Comparison of ENCODE assay signal across 8 cellular contexts in the genomic region with DNA sequence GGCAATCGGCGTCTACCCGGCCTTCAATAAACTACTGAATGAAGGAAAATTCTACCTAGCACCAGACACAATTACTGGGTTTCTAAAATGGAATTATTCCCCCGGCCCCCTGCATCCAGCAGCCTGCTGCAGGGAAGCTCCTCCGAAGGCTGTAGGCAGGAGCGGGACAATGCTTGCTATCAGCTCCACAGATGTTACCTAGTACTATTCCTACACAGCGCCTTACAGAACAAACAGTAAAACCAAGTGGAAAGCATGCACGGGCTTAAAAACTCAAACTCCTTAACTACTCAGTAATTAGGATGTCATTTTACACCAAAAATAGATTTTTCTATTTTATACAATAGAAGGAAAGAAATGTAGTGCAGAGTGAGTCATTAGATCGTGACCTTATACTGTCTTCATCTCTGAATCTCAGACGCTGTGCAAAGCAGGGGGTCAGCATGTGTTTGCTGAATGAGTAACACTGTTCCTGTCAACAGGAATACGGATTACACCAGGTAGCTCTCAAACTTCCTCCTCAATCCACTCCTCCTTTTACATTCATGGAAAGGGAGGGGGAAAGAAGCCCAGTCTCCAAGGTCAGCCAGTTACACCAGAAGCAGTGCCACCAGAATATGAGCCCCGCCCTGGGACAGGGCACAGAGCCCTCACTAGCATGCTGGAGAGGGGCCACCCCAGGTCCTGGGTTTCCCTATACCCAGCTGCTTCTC.
DNase-seq lines count a peak whose midpoint lies in the region; ATAC-seq and TF ChIP-seq lines count a peak whose summit lies in the region.

No MANE protein-coding gene starts in this region.

- no peaks in the 10 kb centered on the region for H3K27me3 Mint-ChIP-seq in CD8-positive, alpha-beta T cell (ENCODE audit: low read depth)

- no peaks in the 10 kb centered on the region for H3K9me3 Mint-ChIP-seq in CD8-positive, alpha-beta T cell

- H3K4me3 Mint-ChIP-seq in CD8-positive, alpha-beta T cell, result no peak overlapping the region

- POLR2A ChIA-PET in CD8-positive, alpha-beta T cell (lab: Charles Lee), result no interaction called here

- in situ Hi-C loops in SK-MEL-5 (cut with HindIII; ENCODE audit: low pct_unique_long_range_greater_than_20kb, low sequenced_read_pairs), result no loop called here

- no peaks in the 10 kb centered on the region for H3K36me3 ChIP-seq in sigmoid colon
- H3K36me3 ChIP-seq in CD8-positive, alpha-beta T cell (ENCODE audit: insufficient read depth, low read length), result no peaks in the 10 kb centered on the region

- peaks cover 17% of the 10 kb centered on the region for H3K36me3 Mint-ChIP-seq in CD8-positive, alpha-beta T cell

- WGBS in sigmoid colon, 2 donors, result 15 to 60% methylated on average over 12 of the region's 12 CpGs

- TF ChIP-seq CTCF in sigmoid colon (IDR thresholded peaks at IDR 0.05), result no peak
- TF ChIP-seq CTCF in CD8-positive, alpha-beta T cell (IDR thresholded peaks at IDR 0.05), result no peak

- ATAC-seq in Right ventricle myocardium superior (ENCODE audit: poor library complexity) (peak; percentile 59), HG03039 (IDR thresholded peaks at IDR 0.05; ENCODE audit: unreplicated experiment) (no peak), HG02981 (IDR thresholded peaks at IDR 0.05; ENCODE audit: unreplicated experiment) (no peak)
- ATAC-seq in CD8-positive, alpha-beta T cell, result no peak

- peak overlapping the region; percentile 76 to 94 (median 90) for H3K27ac ChIP-seq in sigmoid colon
- H3K27ac ChIP-seq in CD8-positive, alpha-beta T cell (ENCODE audit: low read depth, low read length), result no peak overlapping the region

- no peak for TF ChIP-seq EP300 in sigmoid colon (IDR thresholded peaks at IDR 0.05)

- peaks cover 36% of the 10 kb centered on the region for H3K4me1 Mint-ChIP-seq in CD8-positive, alpha-beta T cell (ENCODE audit: low read depth)

- H3K4me3 ChIP-seq in sigmoid colon, result no peak overlapping the region
- H3K4me3 ChIP-seq in CD8-positive, alpha-beta T cell (ENCODE audit: low read depth, low read length), result no peak overlapping the region

- intact Hi-C loops in Right ventricle myocardium superior (cut with DNase I) (no loop called here), sigmoid colon (cut with DNase I) (no loop called here)
- intact Hi-C loops in CD8-positive, alpha-beta T cell (cut with DNase I, micrococcal nuclease), result no loop called here

- H3K27ac Mint-ChIP-seq in CD8-positive, alpha-beta T cell, result no peak overlapping the region

- no peak for TF ChIP-seq POLR2A in sigmoid colon (IDR thresholded peaks at IDR 0.05)

- peak; percentile 82 for DNase-seq in EL
- peak; percentile 75 for DNase-seq in SK-MEL-5 (ENCODE audit: low read depth, low spot score)
- DNase-seq in Right ventricle myocardium superior, result no peak
- no peak for DNase-seq in sigmoid colon
- no peak for DNase-seq in CD8-positive, alpha-beta T cell
- DNase-seq in NCI-H2081 treated with DMSO at 0.1 percent for 48 hours (lab: John Stamatoyannopoulos, UW), result no peak

- H3K4me1 ChIP-seq in sigmoid colon, result peaks cover 0 to 78% (median 70%) of the 10 kb centered on the region in 4 donors
- peaks cover 8% of the 10 kb centered on the region for H3K4me1 ChIP-seq in CD8-positive, alpha-beta T cell (ENCODE audit: insufficient read depth, low read length)

- no peaks in the 10 kb centered on the region for H3K27me3 ChIP-seq in sigmoid colon
- H3K27me3 ChIP-seq in CD8-positive, alpha-beta T cell (ENCODE audit: insufficient read depth, low read length), result no peaks in the 10 kb centered on the region

- no peaks in the 10 kb centered on the region for H3K9me3 ChIP-seq in sigmoid colon
- H3K9me3 ChIP-seq in CD8-positive, alpha-beta T cell (ENCODE audit: low read length), result no peaks in the 10 kb centered on the region

- CTCF ChIA-PET in CD8-positive, alpha-beta T cell (lab: Charles Lee), result no interaction called here

Comparison
In these comparisons a context has a peak if more than half of its experiments do, and no peak if none do; other contexts are left out.
1. DNase-seq: peak in EL (single experiment) and SK-MEL-5 (single experiment); none in Right ventricle myocardium superior (single experiment), sigmoid colon (single experiment), CD8-positive, alpha-beta T cell (0 of 7) and NCI-H2081 treated with DMSO at 0.1 percent for 48 hours (single experiment).